9 cellular contexts compared by ENCODE assay signal in the genomic region with DNA sequence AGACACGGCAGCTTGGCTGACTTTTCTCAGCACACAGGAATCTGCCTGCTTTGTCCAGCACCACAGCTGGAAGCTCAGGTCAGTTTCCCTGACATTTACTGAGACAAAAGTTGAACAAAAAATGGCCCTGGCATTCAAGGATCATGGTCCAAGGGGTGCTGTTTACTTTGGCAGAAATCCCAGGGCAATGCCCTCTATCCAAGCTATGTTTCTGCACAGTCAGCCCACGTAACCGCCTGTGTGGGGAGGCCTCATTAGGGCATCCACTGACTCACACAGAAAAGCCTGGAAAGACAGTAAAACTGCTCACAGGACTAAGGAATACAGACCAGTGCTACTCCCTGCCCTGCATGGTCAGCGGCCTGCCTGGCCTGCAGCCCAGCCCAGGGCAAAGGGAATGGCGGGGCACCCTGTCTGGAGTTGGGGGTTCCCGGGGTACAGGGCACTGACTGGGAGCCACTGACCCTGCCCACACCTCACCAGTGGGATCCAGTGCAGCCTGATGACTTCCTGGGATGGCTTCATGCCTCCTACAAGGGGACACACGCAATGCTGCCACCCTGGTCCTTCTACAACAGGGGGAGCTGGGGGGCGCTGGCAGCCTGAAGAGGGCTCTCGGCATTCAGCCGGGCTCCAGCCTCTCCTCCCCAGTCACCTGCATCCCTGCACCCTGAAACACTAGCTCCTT.
DNase-seq lines count a peak whose midpoint lies in the region; ATAC-seq and TF ChIP-seq lines count a peak whose summit lies in the region.
"Had no signal": no experiment of that assay in that cellular context is flagged by ENCODE, and none has a peak within 500 bp of the region (broad histone marks: within the 10 kb centered on the region; RNA-seq: fewer than 3 reads in every experiment).

No MANE protein-coding gene starts in this region.

- H3K36me3 ChIP-seq in right lobe of liver: peaks cover 0 to 16% (median 8%) of the 10 kb centered on the region in 4 donors

- 16% methylated on average over 4 of the region's 10 CpGs for WGBS in right lobe of liver (ENCODE audit: insufficient coverage, low coverage, low lambda C conversion rate, missing lambda C conversion rate)

- ATAC-seq in right lobe of liver (peak; percentile 92 to 97 (median 94)), GM21529 (IDR thresholded peaks at IDR 0.05; ENCODE audit: unreplicated experiment) (no peak), HG03469 (IDR thresholded peaks at IDR 0.05; ENCODE audit: unreplicated experiment) (no peak), HG03342 (IDR thresholded peaks at IDR 0.05; ENCODE audit: unreplicated experiment) (no peak)

- H3K9me3 ChIP-seq in right lobe of liver: no peaks in the 10 kb centered on the region

- no peaks in the 10 kb centered on the region for H3K9me3 Mint-ChIP-seq in type B pancreatic cell

- H3K27me3 ChIP-seq in right lobe of liver: no peaks in the 10 kb centered on the region

- peaks cover 54% of the 10 kb centered on the region for H3K36me3 Mint-ChIP-seq in type B pancreatic cell

- CTCF ChIA-PET in AG04449 (lab: Yijun Ruan, JAX): interaction anchor here (0.6 kb wide), 1 partner anchor 99 kb away, joined by 3 read pairs; no protein-coding TSS in a partner anchor

- DNase-seq in AG04449 (ENCODE audit: low read depth, low spot score): peak; percentile 23
- DNase-seq in HuH-7 (ENCODE audit: low spot score): peak; percentile 79
- peak; percentile 90 for DNase-seq in brain pericyte (ENCODE audit: low read depth, low spot score)
- peak; percentile 84 to 93 (median 89) for DNase-seq in right lobe of liver
- no peak for DNase-seq in type B pancreatic cell (ENCODE audit: extremely low spot score, unreplicated experiment)

- TF ChIP-seq POLR2A in right lobe of liver (IDR thresholded peaks at IDR 0.05): peak; percentile 39

- H3K4me1 Mint-ChIP-seq in type B pancreatic cell (ENCODE audit: unreplicated experiment): peaks cover 6% of the 10 kb centered on the region

- intact Hi-C loops in right lobe of liver (cut with DNase I): no loop called here

- H3K4me3 ChIP-seq in AG04449 (ENCODE audit: low read depth, low read length) (no peak overlapping the region), right lobe of liver (peak overlapping the region in 2 of 3 donors; percentile 13 to 26)

- no peaks in the 10 kb centered on the region for H3K27me3 Mint-ChIP-seq in type B pancreatic cell

- no peak overlapping the region for H3K27ac Mint-ChIP-seq in type B pancreatic cell

- TF ChIP-seq CTCF in AG04449 (IDR thresholded peaks at IDR 0.05; ENCODE audit: insufficient read depth, low read length, missing control alignments): no peak
- TF ChIP-seq CTCF in right lobe of liver (IDR thresholded peaks at IDR 0.05): peak in 1 of 4 donors; percentile 3
- no peak for TF ChIP-seq CTCF in type B pancreatic cell (conservative IDR thresholded peaks at IDR 0.05)

- H3K27ac ChIP-seq in right lobe of liver: peak overlapping the region; percentile 84 to 96 (median 91)
- H3K27ac ChIP-seq: HL-60 had no signal

- H3K4me1 ChIP-seq in right lobe of liver: peaks cover 0 to 23% (median 9%) of the 10 kb centered on the region in 4 donors

- POLR2A ChIA-PET in AG04449 (lab: Yijun Ruan, JAX): interaction anchor here (0.7 kb wide), 1 partner anchor 114 kb away, joined by 3 read pairs; no protein-coding TSS in a partner anchor

- no peak overlapping the region for H3K4me3 Mint-ChIP-seq in type B pancreatic cell

Comparison
In these comparisons a context has a peak if more than half of its experiments do, and no peak if none do; other contexts are left out.
1. ATAC-seq: peak in right lobe of liver (4 of 4); none in GM21529 (single experiment), HG03469 (single experiment) and HG03342 (single experiment).